Comparison of ENCODE assay signal across 9 cellular contexts in the genomic region with DNA sequence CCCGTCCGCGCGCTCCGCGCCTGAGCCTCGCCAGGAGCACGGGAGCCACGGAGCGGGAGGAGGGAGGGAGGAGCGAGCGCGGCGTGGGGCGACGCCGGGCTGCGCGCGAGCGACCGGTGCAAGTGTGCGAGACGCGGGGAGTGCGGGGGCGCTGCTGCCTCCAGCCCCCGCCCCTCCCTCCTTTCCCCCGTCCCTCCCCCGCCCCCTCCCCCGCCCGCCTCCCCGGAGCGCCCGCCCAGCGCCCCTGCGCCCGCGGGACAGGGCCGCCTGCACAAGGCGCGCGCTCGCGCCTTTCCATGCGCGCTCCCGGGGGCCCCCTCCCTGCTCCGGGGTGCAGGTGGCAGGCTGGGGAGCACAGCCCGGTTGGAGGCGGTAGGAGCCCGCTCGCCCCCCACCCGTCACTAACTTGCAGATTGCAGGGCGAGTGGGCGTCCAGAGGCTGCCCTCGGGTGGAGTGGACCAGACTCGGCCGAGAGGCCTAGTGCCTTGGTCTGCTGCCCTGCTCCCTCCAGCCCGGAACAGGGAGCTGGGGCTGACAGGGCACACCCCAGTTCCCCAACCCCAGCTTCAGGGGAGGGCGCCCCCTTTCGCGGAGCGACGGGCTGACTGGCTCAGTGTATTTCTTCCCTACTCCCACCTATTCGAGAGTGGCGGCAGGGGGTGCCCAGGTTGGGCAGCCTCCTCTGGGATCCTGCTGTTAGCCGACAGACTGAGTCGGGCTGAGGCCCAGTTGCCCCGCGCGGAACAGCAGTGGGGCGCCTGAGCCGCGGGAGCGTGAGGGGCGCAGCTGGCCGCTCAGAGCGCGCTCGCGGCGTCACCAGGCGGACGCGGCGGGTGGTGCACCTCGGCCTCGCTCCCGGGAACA. TPM values are rescaled to one million over a fixed set of nuclear protein-coding genes. Genes with fewer than 3 reads are reported as not detected.
DNase-seq lines count a peak whose midpoint lies in the region; ATAC-seq and TF ChIP-seq lines count a peak whose summit lies in the region.
"Had no signal": no experiment of that assay in that cellular context is flagged by ENCODE, and none has a peak within 500 bp of the region (broad histone marks: within the 10 kb centered on the region; RNA-seq: fewer than 3 reads in every experiment).

A gene (minus strand): TSS at position 126 of the 865 bp plus-strand sequence. CDS start 255 bp downstream, outside the sequence.

- POLR2A ChIA-PET in naive thymus-derived CD4-positive, alpha-beta T cell (lab: Charles Lee) = interaction anchor here (0.6 to 6.4 kb wide), 12 partner anchors 9 to 852 kb away, joined by 3 to 79 read pairs (median 4); a partner anchor contains a TSS

- H3K36me3 ChIP-seq in naive thymus-derived CD4-positive, alpha-beta T cell (ENCODE audit: control insufficient read depth in 2 of 3, insufficient read depth in 3 of 3, low read length in 3 of 3) = peaks cover 0 to 11% (median 0%) of the 10 kb centered on the region in 3 experiments

- TF ChIP-seq POLR2A in lower leg skin (IDR thresholded peaks at IDR 0.05) = no peak

- no peaks in the 10 kb centered on the region for H3K9me3 Mint-ChIP-seq in effector memory CD8-positive, alpha-beta T cell
- H3K9me3 Mint-ChIP-seq in naive thymus-derived CD4-positive, alpha-beta T cell = peaks cover 0 to 1% (median 0%) of the 10 kb centered on the region in 11 donors
- H3K9me3 Mint-ChIP-seq in type B pancreatic cell = no peaks in the 10 kb centered on the region

- intact Hi-C loops in naive thymus-derived CD4-positive, alpha-beta T cell (cut with micrococcal nuclease) = loop anchor here (1.0 to 5.0 kb wide), 10 partner anchors 14 to 1218 kb away; a partner anchor contains a TSS
- intact Hi-C loops in lower leg skin (cut with DNase I; ENCODE audit: low total_unique reads) = loop anchor here (2.0 to 10.0 kb wide), 3 partner anchors 221 to 785 kb away; no protein-coding TSS in a partner anchor

- no peaks in the 10 kb centered on the region for H3K36me3 Mint-ChIP-seq in effector memory CD8-positive, alpha-beta T cell (ENCODE audit: insufficient read depth)
- H3K36me3 Mint-ChIP-seq in naive thymus-derived CD4-positive, alpha-beta T cell = peaks cover 0 to under 1% (median 0%) of the 10 kb centered on the region in 5 donors
- no peaks in the 10 kb centered on the region for H3K36me3 Mint-ChIP-seq in type B pancreatic cell

- peak; percentile 72 for ATAC-seq in effector memory CD8-positive, alpha-beta T cell (replicated peaks)
- ATAC-seq in naive thymus-derived CD4-positive, alpha-beta T cell = peak; percentile 78

- TF ChIP-seq CTCF in type B pancreatic cell (conservative IDR thresholded peaks at IDR 0.05) (peak; percentile 86), lower leg skin (IDR thresholded peaks at IDR 0.05) (no peak)

- no peaks in the 10 kb centered on the region for H3K9me3 ChIP-seq in naive thymus-derived CD4-positive, alpha-beta T cell (ENCODE audit: control insufficient read depth in 2 of 3, low read length in 3 of 3)

- WGBS in lower leg skin, 2 donors = 3 to 4% methylated on average over 8 to 19 of the region's 90 CpGs

- no peak within 1 kb of the TSS for H3K27ac Mint-ChIP-seq in effector memory CD8-positive, alpha-beta T cell
- H3K27ac Mint-ChIP-seq in naive thymus-derived CD4-positive, alpha-beta T cell = peak within 1 kb of the TSS in 7 of 9 donors; percentile 45 to 92 (median 82)
- H3K27ac Mint-ChIP-seq in type B pancreatic cell = no peak within 1 kb of the TSS

- DNase-seq in NCI-H345 (lab: John Stamatoyannopoulos, UW) = peak; percentile 21
- no peak for DNase-seq in NCI-H345 treated with DMSO at 0.1 percent for 48 hours (lab: John Stamatoyannopoulos, UW; ENCODE audit: unreplicated experiment)
- peak; percentile 69 to 72 for DNase-seq in activated CD4-positive, alpha-beta T cell treated with anti-CD3 and anti-CD28 coated beads, Interleukin-2, amount 50 U/mL, for 48 hours
- DNase-seq in effector memory CD8-positive, alpha-beta T cell = peak in 2 of 3 experiments; percentile 35 to 47
- DNase-seq in naive thymus-derived CD4-positive, alpha-beta T cell = peak; percentile 61 to 85 (median 76)
- peak; percentile 80 for DNase-seq in type B pancreatic cell (ENCODE audit: extremely low spot score, unreplicated experiment)
- no peak for DNase-seq in lower leg skin (ENCODE audit: low spot score in 2 of 2)
- DNase-seq in G401 (ENCODE audit: low spot score) = no peak
- DNase-seq: DND-41 had no signal

- peaks cover 4 to 10% of the 10 kb centered on the region in 2 donors for H3K4me1 Mint-ChIP-seq in effector memory CD8-positive, alpha-beta T cell (ENCODE audit: low read depth in 2 of 2)
- H3K4me1 Mint-ChIP-seq in naive thymus-derived CD4-positive, alpha-beta T cell = peaks cover 0 to 29% (median 24%) of the 10 kb centered on the region in 7 donors
- H3K4me1 Mint-ChIP-seq in type B pancreatic cell (ENCODE audit: unreplicated experiment) = no peaks in the 10 kb centered on the region

- peak within 1 kb of the TSS; percentile 75 for H3K4me3 ChIP-seq in naive thymus-derived CD4-positive, alpha-beta T cell (ENCODE audit: low read length)
- H3K4me3 ChIP-seq in lower leg skin (ENCODE audit: low read depth, poor library complexity, severe bottlenecking) = no peak within 1 kb of the TSS

- peaks cover 64 to 85% of the 10 kb centered on the region in 2 donors for H3K27me3 Mint-ChIP-seq in effector memory CD8-positive, alpha-beta T cell
- H3K27me3 Mint-ChIP-seq in naive thymus-derived CD4-positive, alpha-beta T cell = peaks cover 0 to 77% (median 34%) of the 10 kb centered on the region in 5 donors
- peaks cover 90% of the 10 kb centered on the region for H3K27me3 Mint-ChIP-seq in type B pancreatic cell

- H3K27ac ChIP-seq in naive thymus-derived CD4-positive, alpha-beta T cell (ENCODE audit: low read depth, low read length) = peak within 1 kb of the TSS; percentile 75

- H3K4me1 ChIP-seq in naive thymus-derived CD4-positive, alpha-beta T cell (ENCODE audit: control insufficient read depth in 2 of 2, insufficient read depth in 2 of 2, low read length in 2 of 2) = peaks cover 5 to 6% of the 10 kb centered on the region in 2 donors

- CTCF ChIA-PET in naive thymus-derived CD4-positive, alpha-beta T cell (lab: Charles Lee) = interaction anchor here (0.6 to 14.8 kb wide), 20 partner anchors 9 to 632 kb away, joined by 3 to 522 read pairs (median 5); no protein-coding TSS in a partner anchor

- peak within 1 kb of the TSS; percentile 73 to 79 for H3K4me3 Mint-ChIP-seq in effector memory CD8-positive, alpha-beta T cell
- peak within 1 kb of the TSS; percentile 50 to 95 (median 92) for H3K4me3 Mint-ChIP-seq in naive thymus-derived CD4-positive, alpha-beta T cell
- H3K4me3 Mint-ChIP-seq in type B pancreatic cell = peak within 1 kb of the TSS; percentile 89

- peaks cover 0 to 6% of the 10 kb centered on the region in 2 donors for H3K27me3 ChIP-seq in naive thymus-derived CD4-positive, alpha-beta T cell (ENCODE audit: control insufficient read depth in 2 of 2, insufficient read depth in 2 of 2, low read length in 2 of 2)

- in situ Hi-C loops in G401 (cut with HindIII; ENCODE audit: low sequenced_read_pairs) = no loop called here

RNA-seq across cellular contexts. Expression of the gene that starts here (rescaled TPM):
- total RNA-seq in naive thymus-derived CD4-positive, alpha-beta T cell = 10 to 100 TPM in 4 of 5 experiments, under 1 TPM in 1; 0.15 to 21.8 (median 18.8) TPM
- polyA plus RNA-seq in naive thymus-derived CD4-positive, alpha-beta T cell = 1 to 10 TPM; 5.0 to 7.7 TPM
- total RNA-seq in type B pancreatic cell (ENCODE audit: low replicate concordance) = 3.4 and 15.1 TPM in 2 replicates
- total RNA-seq in lower leg skin = 1 to 10 TPM in 1 of 4 donors, under 1 TPM in 3; 0.49 to 2.4 (median 0.68) TPM
- not detected in 2 replicates for total RNA-seq in G401 (2014; rRNA removed; shearing (Covaris generic))

Comparison
In these comparisons a context has a peak if more than half of its experiments do, and no peak if none do; other contexts are left out.
1. DNase-seq: peak in NCI-H345 (single experiment), activated CD4-positive, alpha-beta T cell treated with anti-CD3 and anti-CD28 coated beads, Interleukin-2, amount 50 U/mL, for 48 hours (2 of 2), effector memory CD8-positive, alpha-beta T cell (2 of 3), naive thymus-derived CD4-positive, alpha-beta T cell (9 of 9) and type B pancreatic cell (single experiment); none in NCI-H345 treated with DMSO at 0.1 percent for 48 hours (single experiment), lower leg skin (0 of 2) and G401 (single experiment).
2. H3K27ac Mint-ChIP-seq: peak in naive thymus-derived CD4-positive, alpha-beta T cell (7 of 9); none in effector memory CD8-positive, alpha-beta T cell (0 of 2) and type B pancreatic cell (single experiment).
3. Peak in every context shown above with its lines, with median percentiles within 50 percentile points of each other: H3K4me3 Mint-ChIP-seq.